In genomic region chr10:47673128-47673527, GRCh38 we compare ENCODE assay signal across 6 cellular contexts.
DNase-seq lines count a peak whose midpoint lies in the region; ATAC-seq and TF ChIP-seq lines count a peak whose summit lies in the region.
"Not testable (repeated sequence)": the region's sequence is repeated elsewhere in the genome, so short reads cannot be mapped to it uniquely, and the experiment has no call there.

No MANE protein-coding gene starts in this region.

- not testable (repeated sequence) for TF ChIP-seq CTCF in right lobe of liver (IDR thresholded peaks at IDR 0.05); upper lobe of left lung (IDR thresholded peaks at IDR 0.05)

- not testable (repeated sequence) for H3K36me3 ChIP-seq in right lobe of liver, upper lobe of left lung

- TF ChIP-seq POLR2A in right lobe of liver (IDR thresholded peaks at IDR 0.05); upper lobe of left lung (IDR thresholded peaks at IDR 0.05): not testable (repeated sequence)

- H3K4me1 ChIP-seq in right cardiac atrium (ENCODE audit: control insufficient read depth, insufficient read depth, low read length); right lobe of liver; upper lobe of left lung: not testable (repeated sequence)

- ATAC-seq in Right ventricle myocardium inferior, result peak; percentile 81
- ATAC-seq in left cardiac atrium, result peak; percentile 78 to 84
- peak; percentile 78 to 89 for ATAC-seq in right cardiac atrium
- peak; percentile 50 to 72 (median 64) for ATAC-seq in right lobe of liver
- peak; percentile 22 to 42 for ATAC-seq in upper lobe of left lung (ENCODE audit: low FRiP score in 2 of 2)

- intact Hi-C loops in Right ventricle myocardium inferior (cut with DNase I); cardiac septum (cut with DNase I); left cardiac atrium (cut with DNase I); right cardiac atrium (cut with DNase I); right lobe of liver (cut with DNase I): not testable (repeated sequence)

- not testable (repeated sequence) for DNase-seq in Right ventricle myocardium inferior (ENCODE audit: missing footprints); left cardiac atrium; right cardiac atrium; right lobe of liver; upper lobe of left lung
- DNase-seq in cardiac septum (ENCODE audit: low spot score), result peak; percentile 60

- not testable (repeated sequence) for H3K9me3 ChIP-seq in right cardiac atrium (ENCODE audit: control insufficient read depth, low read length); right lobe of liver; upper lobe of left lung

- TF ChIP-seq EP300 in upper lobe of left lung (IDR thresholded peaks at IDR 0.05), result not testable (repeated sequence)

- WGBS in right cardiac atrium, result no CpG with 5 or more reads among the region's 1 CpG
- WGBS in right lobe of liver (ENCODE audit: insufficient coverage, low coverage, low lambda C conversion rate, missing lambda C conversion rate), result no CpG with 5 or more reads among the region's 1 CpG
- WGBS in upper lobe of left lung, 2 donors, result no CpG with 5 or more reads among the region's 1 CpG

- H3K27ac ChIP-seq in right cardiac atrium (ENCODE audit: low read length); right lobe of liver; upper lobe of left lung: not testable (repeated sequence)

- not testable (repeated sequence) for H3K4me3 ChIP-seq in right cardiac atrium (ENCODE audit: low read length); right lobe of liver; upper lobe of left lung

- H3K27me3 ChIP-seq in right cardiac atrium (ENCODE audit: control insufficient read depth, insufficient read depth); right lobe of liver; upper lobe of left lung: not testable (repeated sequence)

Comparison
In these comparisons a context has a peak if more than half of its experiments do, and no peak if none do; other contexts are left out.
1. ATAC-seq: peak in every context shown above with its lines; median percentile 84 in right cardiac atrium; 81 in Right ventricle myocardium inferior; 81 in left cardiac atrium; 64 in right lobe of liver; 32 in upper lobe of left lung.